In the genomic region with DNA sequence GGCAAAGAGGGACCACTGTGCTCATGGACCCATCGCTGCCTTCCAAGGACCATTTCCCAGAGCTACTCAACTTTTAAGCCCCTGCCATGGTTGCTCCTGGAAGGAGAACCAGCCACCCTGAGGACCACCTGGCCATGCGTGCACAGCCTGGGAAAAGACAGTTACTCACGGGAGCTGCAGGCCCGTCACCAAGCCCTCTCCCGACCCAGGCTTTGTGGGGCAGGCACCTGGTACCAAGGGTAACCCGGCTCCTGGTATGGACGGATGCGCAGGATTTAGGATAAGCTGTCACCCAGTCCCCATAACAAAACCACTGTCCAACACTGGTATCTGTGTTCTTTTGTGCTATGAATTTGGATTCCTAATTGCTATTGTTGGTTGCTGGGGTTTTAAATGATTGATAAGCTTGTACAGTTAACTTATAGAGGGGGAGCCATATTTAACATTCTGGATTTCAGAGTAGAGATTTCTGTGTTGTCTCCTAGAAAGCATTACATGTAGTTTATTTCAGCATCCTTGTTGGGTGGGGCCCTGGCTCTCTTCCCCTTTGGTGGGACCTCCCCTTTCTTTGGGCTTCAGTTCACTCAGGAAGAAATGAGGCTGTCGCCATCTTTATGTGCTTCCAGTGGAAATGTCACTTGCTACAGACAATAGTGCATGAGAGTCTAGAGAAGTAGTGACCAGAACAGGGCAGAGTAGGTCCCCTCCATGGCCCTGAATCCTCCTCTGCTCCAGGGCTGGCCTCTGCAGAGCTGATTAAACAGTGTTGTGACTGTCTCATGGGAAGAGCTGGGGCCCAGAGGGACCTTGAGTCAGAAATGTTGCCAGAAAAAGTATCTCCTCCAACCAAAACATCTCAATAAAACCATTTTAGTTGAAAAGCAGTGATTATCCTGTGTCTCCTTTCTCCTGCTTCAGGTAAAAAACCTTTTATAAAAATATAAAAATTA, we compare ENCODE assay signal across 19 cellular contexts. TPM values are rescaled to one million over a fixed set of nuclear protein-coding genes. Genes with fewer than 3 reads are reported as not detected.
DNase-seq lines count a peak whose midpoint lies in the region; ATAC-seq and TF ChIP-seq lines count a peak whose summit lies in the region.
"Had no signal": no experiment of that assay in that cellular context is flagged by ENCODE, and none has a peak within 500 bp of the region (broad histone marks: within the 10 kb centered on the region; RNA-seq: fewer than 3 reads in every experiment).

No MANE protein-coding gene starts in this region.

- H3K9ac ChIP-seq in HCT116 (ENCODE audit: low read length), result no peak overlapping the region
- H3K9ac ChIP-seq: KMS-11 had no signal

- H3K4me3 ChIP-seq in HCT116 (replicated peaks in 1 of 2; ENCODE audit: low read depth in 1 of 2, low read length in 2 of 2) (no peak overlapping the region), osteoblast (ENCODE audit: insufficient read depth, low read length) (no peak overlapping the region)
- H3K4me3 ChIP-seq: ascending aorta had no signal

- H3K4me1 ChIP-seq in HCT116 (ENCODE audit: control insufficient read depth in 1 of 2, insufficient read depth in 2 of 2, low read length in 2 of 2) (no peaks in the 10 kb centered on the region), osteoblast (ENCODE audit: insufficient read depth, low read length) (peaks cover 3% of the 10 kb centered on the region), foreskin keratinocyte (no peaks in the 10 kb centered on the region)
- H3K4me1 ChIP-seq: ascending aorta had no signal

- H3K4me2 ChIP-seq in HCT116 (ENCODE audit: low read length), result no peak overlapping the region
- no peak overlapping the region for H3K4me2 ChIP-seq in osteoblast (ENCODE audit: insufficient read depth, low read length)
- H3K4me2 ChIP-seq: KMS-11 had no signal

- peaks cover 16 to 32% of the 10 kb centered on the region in 2 experiments; a peak in 3 of 4 replicates for H3K36me3 ChIP-seq in HCT116 (ENCODE audit: control insufficient read depth in 1 of 2, insufficient read depth in 2 of 2, low read length in 2 of 2)
- peaks cover 14% of the 10 kb centered on the region for H3K36me3 ChIP-seq in osteoblast (ENCODE audit: insufficient read depth, low read length)

- TSS peak; percentile 62 for BruUV-seq in HCT116 (replicated peaks; lab: Mats Ljungman, UMichigan)

- CTCF ChIA-PET in activated CD4-positive, alpha-beta memory T cell treated with anti-CD3 and anti-CD28 coated beads, Interleukin-2, amount 10 ng/mL, durations not matched to agents 7 days and 5 days (lab: Charles Lee), result interaction anchor here (0.5 to 2.3 kb wide), 2 partner anchors 23 to 156 kb away, joined by 4 to 5 read pairs; no protein-coding TSS in a partner anchor
- CTCF ChIA-PET in activated CD4-positive, alpha-beta memory T cell treated with anti-CD3 and anti-CD28 coated beads for 36 hours (lab: Charles Lee), result interaction anchor here (0.6 to 2.9 kb wide), 2 partner anchors 22 to 172 kb away, joined by 3 to 8 read pairs; no protein-coding TSS in a partner anchor
- CTCF ChIA-PET in HCT116 (lab: Charles Lee) (no interaction called here), WTC11 (lab: Charles Lee) (interaction anchor here (1.0 to 3.1 kb wide), 2 partner anchors 172 to 176 kb away, joined by 3 to 11 read pairs; no protein-coding TSS in a partner anchor)

- no peak overlapping the region for H3K4me3 Mint-ChIP-seq in activated CD4-positive, alpha-beta memory T cell treated with anti-CD3 and anti-CD28 coated beads, Interleukin-2, amount 10 ng/mL, durations not matched to agents 7 days and 5 days
- H3K4me3 Mint-ChIP-seq in activated CD4-positive, alpha-beta memory T cell treated with anti-CD3 and anti-CD28 coated beads for 36 hours, result no peak overlapping the region
- H3K4me3 Mint-ChIP-seq in WTC11, result no peak overlapping the region

- H4K20me1 ChIP-seq in HCT116 (ENCODE audit: insufficient read depth) (no peaks in the 10 kb centered on the region), osteoblast (ENCODE audit: insufficient read depth, low read length) (no peaks in the 10 kb centered on the region)

- H3K9me3 ChIP-seq in HCT116 (ENCODE audit: control insufficient read depth in 1 of 2, insufficient read depth in 1 of 2, low read depth in 1 of 2, low read length in 2 of 2), result no peaks in the 10 kb centered on the region
- no peaks in the 10 kb centered on the region for H3K9me3 ChIP-seq in osteoblast (ENCODE audit: low read depth, low read length)
- H3K9me3 ChIP-seq: ascending aorta had no signal

- no peaks in the 10 kb centered on the region for H3K9me3 Mint-ChIP-seq in activated CD4-positive, alpha-beta memory T cell treated with anti-CD3 and anti-CD28 coated beads, Interleukin-2, amount 10 ng/mL, durations not matched to agents 7 days and 5 days
- H3K9me3 Mint-ChIP-seq in activated CD4-positive, alpha-beta memory T cell treated with anti-CD3 and anti-CD28 coated beads for 36 hours, result no peaks in the 10 kb centered on the region
- H3K9me3 Mint-ChIP-seq in WTC11, result no peaks in the 10 kb centered on the region

- POLR2A ChIA-PET in activated CD4-positive, alpha-beta memory T cell treated with anti-CD3 and anti-CD28 coated beads, Interleukin-2, amount 10 ng/mL, durations not matched to agents 7 days and 5 days (lab: Charles Lee), result interaction anchor here (0.8 to 2.5 kb wide), 2 partner anchors 11 kb away, joined by 3 to 7 read pairs; no protein-coding TSS in a partner anchor
- POLR2A ChIA-PET in activated CD4-positive, alpha-beta memory T cell treated with anti-CD3 and anti-CD28 coated beads for 36 hours (lab: Charles Lee), result no interaction called here
- POLR2A ChIA-PET in HCT116 (lab: Charles Lee), result no interaction called here
- POLR2A ChIA-PET in WTC11 (lab: Charles Lee), result interaction anchor here (0.6 kb wide), 1 partner anchor 12 kb away, joined by 3 read pairs; no protein-coding TSS in a partner anchor

- peaks cover 21% of the 10 kb centered on the region for H3K4me1 Mint-ChIP-seq in activated CD4-positive, alpha-beta memory T cell treated with anti-CD3 and anti-CD28 coated beads, Interleukin-2, amount 10 ng/mL, durations not matched to agents 7 days and 5 days
- peaks cover 2% of the 10 kb centered on the region for H3K4me1 Mint-ChIP-seq in activated CD4-positive, alpha-beta memory T cell treated with anti-CD3 and anti-CD28 coated beads for 36 hours (ENCODE audit: low read depth)
- no peaks in the 10 kb centered on the region for H3K4me1 Mint-ChIP-seq in WTC11

- no peak for DNase-seq in activated CD4-positive, alpha-beta memory T cell treated with anti-CD3 and anti-CD28 coated beads, Interleukin-2, amount 10 ng/mL, durations not matched to agents 7 days and 5 days
- no peak for DNase-seq in activated CD4-positive, alpha-beta memory T cell treated with anti-CD3 and anti-CD28 coated beads for 36 hours
- no peak for DNase-seq in HCT116 (ENCODE audit: low read depth, low spot score)
- DNase-seq in osteoblast (ENCODE audit: insufficient read length, low spot score, missing footprints), result peak; percentile 87
- no peak for DNase-seq in foreskin keratinocyte
- no peak for DNase-seq in WTC11 (ENCODE audit: low spot score)
- DNase-seq: activated CD8-positive, alpha-beta memory T cell treated with anti-CD3 and anti-CD28 coated beads, Interleukin-2, amount 50 U/mL, for 4 hours; activated naive CD4-positive, alpha-beta T cell; NCI-H1694 treated with DMSO at 0.1 percent for 48 hours; NCI-H510A; small intestine; SW 1271; WERI-Rb-1 had no signal

- intact Hi-C loops in activated CD4-positive, alpha-beta memory T cell treated with anti-CD3 and anti-CD28 coated beads for 36 hours (cut with micrococcal nuclease), result no loop called here
- intact Hi-C loops in HCT116 (cut with micrococcal nuclease), result no loop called here

- TF ChIP-seq CTCF in HCT116 (IDR thresholded peaks at IDR 0.05 in 2 of 3, conservative IDR thresholded peaks at IDR 0.05 in 1 of 3; ENCODE audit: borderline replicate concordance in 1 of 3, insufficient read depth in 1 of 3, low read depth in 2 of 3, low read length in 2 of 3) (no peak), osteoblast (IDR thresholded peaks at IDR 0.05; ENCODE audit: extremely low read depth, low read depth, low read length) (no peak), foreskin keratinocyte (conservative IDR thresholded peaks at IDR 0.05) (no peak), WTC11 (IDR thresholded peaks at IDR 0.05) (no peak)

- no peak overlapping the region for H3K27ac ChIP-seq in HCT116 (ENCODE audit: low read depth, low read length)
- H3K27ac ChIP-seq in cingulate gyrus (ENCODE audit: low read depth, low read length), result peak overlapping the region; percentile 10
- no peak overlapping the region for H3K27ac ChIP-seq in osteoblast (ENCODE audit: low read depth, low read length)
- no peak overlapping the region for H3K27ac ChIP-seq in foreskin keratinocyte
- H3K27ac ChIP-seq: ascending aorta, epithelial cell of prostate, KMS-11, WERI-Rb-1 had no signal

- peak overlapping the region; percentile 35 for H3K27ac Mint-ChIP-seq in activated CD4-positive, alpha-beta memory T cell treated with anti-CD3 and anti-CD28 coated beads, Interleukin-2, amount 10 ng/mL, durations not matched to agents 7 days and 5 days
- H3K27ac Mint-ChIP-seq in activated CD4-positive, alpha-beta memory T cell treated with anti-CD3 and anti-CD28 coated beads for 36 hours, result no peak overlapping the region
- H3K27ac Mint-ChIP-seq in WTC11, result no peak overlapping the region

- TF ChIP-seq RAD21 in HCT116 (IDR thresholded peaks at IDR 0.05; ENCODE audit: low read depth), result no peak

- no peaks in the 10 kb centered on the region for H3K9me2 ChIP-seq in HCT116 (ENCODE audit: insufficient read depth)

- H2AFZ ChIP-seq in HCT116 (ENCODE audit: low read depth, low read length, poor library complexity, severe bottlenecking) (no peak overlapping the region), osteoblast (ENCODE audit: low read length) (no peak overlapping the region)

- H3K27me3 ChIP-seq in HCT116 (ENCODE audit: insufficient read depth, low read length) (no peaks in the 10 kb centered on the region), osteoblast (ENCODE audit: insufficient read depth, low read length) (no peaks in the 10 kb centered on the region), foreskin keratinocyte (no peaks in the 10 kb centered on the region)
- H3K27me3 ChIP-seq: ascending aorta had no signal

- no peak for TF ChIP-seq POLR2A in HCT116 (IDR thresholded peaks at IDR 0.05; ENCODE audit: borderline replicate concordance, extremely low read depth, insufficient read depth, insufficient read length)

- ATAC-seq in HCT116, result no peak
- ATAC-seq in HG03565 (IDR thresholded peaks at IDR 0.05; ENCODE audit: unreplicated experiment), result no peak
- no peak for ATAC-seq in foreskin keratinocyte
- ATAC-seq in WTC11, result no peak

- no peaks in the 10 kb centered on the region for H3K27me3 Mint-ChIP-seq in activated CD4-positive, alpha-beta memory T cell treated with anti-CD3 and anti-CD28 coated beads, Interleukin-2, amount 10 ng/mL, durations not matched to agents 7 days and 5 days
- no peaks in the 10 kb centered on the region for H3K27me3 Mint-ChIP-seq in activated CD4-positive, alpha-beta memory T cell treated with anti-CD3 and anti-CD28 coated beads for 36 hours
- H3K27me3 Mint-ChIP-seq in WTC11 (ENCODE audit: low read depth), result no peaks in the 10 kb centered on the region; the same call in 1 of the 2 replicates

- H3K79me2 ChIP-seq in HCT116 (ENCODE audit: insufficient read depth, low read length) (no peaks in the 10 kb centered on the region), osteoblast (ENCODE audit: insufficient read depth, low read length) (no peaks in the 10 kb centered on the region)

- H3K36me3 Mint-ChIP-seq in activated CD4-positive, alpha-beta memory T cell treated with anti-CD3 and anti-CD28 coated beads, Interleukin-2, amount 10 ng/mL, durations not matched to agents 7 days and 5 days (ENCODE audit: low read depth), result peaks cover 56% of the 10 kb centered on the region
- H3K36me3 Mint-ChIP-seq in activated CD4-positive, alpha-beta memory T cell treated with anti-CD3 and anti-CD28 coated beads for 36 hours, result peaks cover 36% of the 10 kb centered on the region
- peaks cover 41% of the 10 kb centered on the region for H3K36me3 Mint-ChIP-seq in WTC11

- RAD21 ChIA-PET in HCT116 (lab: Charles Lee; ENCODE audit: low non-redundant PET in 1 of 2, low total read pairs in 2 of 2, uncharacterized antibody in 2 of 2, unreplicated experiment in 2 of 2), result no interaction called here

RNA-seq across cellular contexts. Expression of a gene that starts 19.4 kb away (rescaled TPM):
- 10 to 100 TPM; 31.1 to 32.5 TPM for total RNA-seq in activated CD4-positive, alpha-beta memory T cell treated with anti-CD3 and anti-CD28 coated beads, Interleukin-2, amount 10 ng/mL, durations not matched to agents 7 days and 5 days
- 1 to 10 TPM; 6.6 to 6.7 TPM for total RNA-seq in activated CD4-positive, alpha-beta memory T cell treated with anti-CD3 and anti-CD28 coated beads for 36 hours
- total RNA-seq in HCT116 (2021; ENCODE audit: unreplicated experiment) (9.4 TPM), osteoblast (0.29 and 0.36 TPM in 2 replicates), foreskin keratinocyte (0.49 and 0.85 TPM in 2 replicates), WTC11 (2021) (0.33 to 0.76 TPM (median 0.41 TPM) in 3 replicates)
- polyA plus RNA-seq in HCT116 (2012), result 19.4 and 22.7 TPM in 2 replicates
- 0.38 and 0.49 TPM in 2 replicates for polyA plus RNA-seq in foreskin keratinocyte
- total RNA-seq: G401 had no signal

RNA-seq across cellular contexts. Expression of a gene that starts 25.0 kb away (rescaled TPM):
- total RNA-seq in activated CD4-positive, alpha-beta memory T cell treated with anti-CD3 and anti-CD28 coated beads, Interleukin-2, amount 10 ng/mL, durations not matched to agents 7 days and 5 days, result 10 to 100 TPM; 52.5 to 55.9 TPM
- total RNA-seq in activated CD4-positive, alpha-beta memory T cell treated with anti-CD3 and anti-CD28 coated beads for 36 hours, result 10 to 100 TPM; 80.8 to 81.1 TPM
- total RNA-seq in HCT116 (2021; ENCODE audit: unreplicated experiment), result 75.6 TPM
- polyA plus RNA-seq in HCT116 (2012), result 47.8 and 57.6 TPM in 2 replicates
- 12.3 and 13.0 TPM in 2 replicates for total RNA-seq in osteoblast
- total RNA-seq in foreskin keratinocyte, result 59.8 and 62.6 TPM in 2 replicates
- 64.2 and 73.3 TPM in 2 replicates for polyA plus RNA-seq in foreskin keratinocyte
- 74.1 to 80.7 TPM (median 79.4 TPM) in 3 replicates for total RNA-seq in WTC11 (2021)

RNA-seq across cellular contexts. Expression of a gene that starts 55.1 kb away (rescaled TPM):
- 100 to 1,000 TPM; 295 to 320 TPM for total RNA-seq in activated CD4-positive, alpha-beta memory T cell treated with anti-CD3 and anti-CD28 coated beads, Interleukin-2, amount 10 ng/mL, durations not matched to agents 7 days and 5 days
- 100 to 1,000 TPM; 400 to 410 TPM for total RNA-seq in activated CD4-positive, alpha-beta memory T cell treated with anti-CD3 and anti-CD28 coated beads for 36 hours
- total RNA-seq in HCT116 (2021; ENCODE audit: unreplicated experiment) (384 TPM), osteoblast (270 and 295 TPM in 2 replicates), foreskin keratinocyte (320 and 332 TPM in 2 replicates), WTC11 (2021) (355 to 373 TPM (median 371 TPM) in 3 replicates)
- polyA plus RNA-seq in HCT116 (2012), result 300 and 343 TPM in 2 replicates
- polyA plus RNA-seq in foreskin keratinocyte, result 274 and 296 TPM in 2 replicates

RNA-seq across cellular contexts. Expression of a gene that starts 60.0 kb away (rescaled TPM):
- total RNA-seq in activated CD4-positive, alpha-beta memory T cell treated with anti-CD3 and anti-CD28 coated beads, Interleukin-2, amount 10 ng/mL, durations not matched to agents 7 days and 5 days, result 1 to 10 TPM; 1.6 TPM
- 1 to 10 TPM; 2.4 to 2.7 TPM for total RNA-seq in activated CD4-positive, alpha-beta memory T cell treated with anti-CD3 and anti-CD28 coated beads for 36 hours
- total RNA-seq in HCT116 (2021; ENCODE audit: unreplicated experiment) (40.1 TPM), osteoblast (58.3 and 70.9 TPM in 2 replicates), foreskin keratinocyte (11.9 and 12.7 TPM in 2 replicates), WTC11 (2021) (48.1 to 49.7 TPM (median 48.4 TPM) in 3 replicates)
- 28.6 and 33.7 TPM in 2 replicates for polyA plus RNA-seq in HCT116 (2012)
- polyA plus RNA-seq in foreskin keratinocyte, result 5.4 and 5.7 TPM in 2 replicates

Comparison
In these comparisons a context has a peak if more than half of its experiments do, and no peak if none do; other contexts are left out.
1. POLR2A ChIA-PET loops: an anchor here in activated CD4-positive, alpha-beta memory T cell treated with anti-CD3 and anti-CD28 coated beads, Interleukin-2, amount 10 ng/mL, durations not matched to agents 7 days and 5 days (0.8 to 2.5 kb wide) and WTC11 (0.6 kb wide); none called in activated CD4-positive, alpha-beta memory T cell treated with anti-CD3 and anti-CD28 coated beads for 36 hours and HCT116.